In the genomic region with DNA sequence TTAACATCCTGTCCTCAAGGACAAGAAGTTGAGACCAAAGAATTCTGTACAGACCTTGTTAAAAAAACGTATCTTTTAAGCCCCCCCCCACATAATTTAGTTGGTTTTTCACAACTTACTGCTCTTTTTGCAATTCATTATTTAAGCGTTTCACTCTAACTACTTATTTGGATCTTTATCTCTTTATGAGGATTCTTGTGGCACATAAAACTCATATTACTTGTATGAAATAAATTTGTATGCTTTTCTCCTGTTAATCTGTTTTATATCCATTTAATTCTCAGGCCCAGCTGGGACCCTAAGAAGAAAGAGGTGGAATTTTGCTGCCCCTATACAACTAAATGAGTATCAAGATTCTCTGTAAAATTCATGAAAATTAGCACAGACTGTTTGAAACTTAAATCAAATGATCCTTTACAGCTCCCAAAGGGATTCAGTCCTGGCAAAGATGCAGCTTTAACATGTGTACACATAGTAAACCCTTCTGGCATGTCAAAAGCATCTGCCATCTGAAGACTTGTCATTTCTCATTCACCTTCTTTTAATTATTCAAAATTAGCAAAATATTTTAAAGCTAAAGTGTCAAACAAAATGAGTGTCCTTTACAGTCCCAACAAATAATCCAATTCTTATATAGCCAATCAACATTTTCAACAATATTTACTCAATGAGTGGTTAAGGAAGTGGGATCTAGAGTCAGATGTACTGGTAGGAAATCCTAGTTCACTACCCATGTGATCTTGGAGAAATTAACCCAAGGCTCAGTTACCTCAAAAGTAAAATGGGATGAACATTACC, we compare ENCODE assay signal across 1 cellular context.
TF ChIP-seq lines count a peak whose summit lies in the region.

No MANE protein-coding gene starts in this region.

TF ChIP-seq in HEK293, 187 proteins besides CTCF, POLR2A, EP300 and RAD21:
- TF ChIP-seq, protein P1, sequence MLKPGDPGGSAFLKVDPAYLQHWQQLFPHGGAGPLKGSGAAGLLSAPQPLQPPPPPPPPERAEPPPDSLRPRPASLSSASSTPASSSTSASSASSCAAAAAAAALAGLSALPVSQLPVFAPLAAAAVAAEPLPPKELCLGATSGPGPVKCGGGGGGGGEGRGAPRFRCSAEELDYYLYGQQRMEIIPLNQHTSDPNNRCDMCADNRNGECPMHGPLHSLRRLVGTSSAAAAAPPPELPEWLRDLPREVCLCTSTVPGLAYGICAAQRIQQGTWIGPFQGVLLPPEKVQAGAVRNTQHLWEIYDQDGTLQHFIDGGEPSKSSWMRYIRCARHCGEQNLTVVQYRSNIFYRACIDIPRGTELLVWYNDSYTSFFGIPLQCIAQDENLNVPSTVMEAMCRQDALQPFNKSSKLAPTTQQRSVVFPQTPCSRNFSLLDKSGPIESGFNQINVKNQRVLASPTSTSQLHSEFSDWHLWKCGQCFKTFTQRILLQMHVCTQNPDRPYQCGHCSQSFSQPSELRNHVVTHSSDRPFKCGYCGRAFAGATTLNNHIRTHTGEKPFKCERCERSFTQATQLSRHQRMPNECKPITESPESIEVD (tag by site-specific recombination; IDR thresholded peaks at IDR 0.05), result peak; percentile 69
- TF ChIP-seq, protein P2, sequence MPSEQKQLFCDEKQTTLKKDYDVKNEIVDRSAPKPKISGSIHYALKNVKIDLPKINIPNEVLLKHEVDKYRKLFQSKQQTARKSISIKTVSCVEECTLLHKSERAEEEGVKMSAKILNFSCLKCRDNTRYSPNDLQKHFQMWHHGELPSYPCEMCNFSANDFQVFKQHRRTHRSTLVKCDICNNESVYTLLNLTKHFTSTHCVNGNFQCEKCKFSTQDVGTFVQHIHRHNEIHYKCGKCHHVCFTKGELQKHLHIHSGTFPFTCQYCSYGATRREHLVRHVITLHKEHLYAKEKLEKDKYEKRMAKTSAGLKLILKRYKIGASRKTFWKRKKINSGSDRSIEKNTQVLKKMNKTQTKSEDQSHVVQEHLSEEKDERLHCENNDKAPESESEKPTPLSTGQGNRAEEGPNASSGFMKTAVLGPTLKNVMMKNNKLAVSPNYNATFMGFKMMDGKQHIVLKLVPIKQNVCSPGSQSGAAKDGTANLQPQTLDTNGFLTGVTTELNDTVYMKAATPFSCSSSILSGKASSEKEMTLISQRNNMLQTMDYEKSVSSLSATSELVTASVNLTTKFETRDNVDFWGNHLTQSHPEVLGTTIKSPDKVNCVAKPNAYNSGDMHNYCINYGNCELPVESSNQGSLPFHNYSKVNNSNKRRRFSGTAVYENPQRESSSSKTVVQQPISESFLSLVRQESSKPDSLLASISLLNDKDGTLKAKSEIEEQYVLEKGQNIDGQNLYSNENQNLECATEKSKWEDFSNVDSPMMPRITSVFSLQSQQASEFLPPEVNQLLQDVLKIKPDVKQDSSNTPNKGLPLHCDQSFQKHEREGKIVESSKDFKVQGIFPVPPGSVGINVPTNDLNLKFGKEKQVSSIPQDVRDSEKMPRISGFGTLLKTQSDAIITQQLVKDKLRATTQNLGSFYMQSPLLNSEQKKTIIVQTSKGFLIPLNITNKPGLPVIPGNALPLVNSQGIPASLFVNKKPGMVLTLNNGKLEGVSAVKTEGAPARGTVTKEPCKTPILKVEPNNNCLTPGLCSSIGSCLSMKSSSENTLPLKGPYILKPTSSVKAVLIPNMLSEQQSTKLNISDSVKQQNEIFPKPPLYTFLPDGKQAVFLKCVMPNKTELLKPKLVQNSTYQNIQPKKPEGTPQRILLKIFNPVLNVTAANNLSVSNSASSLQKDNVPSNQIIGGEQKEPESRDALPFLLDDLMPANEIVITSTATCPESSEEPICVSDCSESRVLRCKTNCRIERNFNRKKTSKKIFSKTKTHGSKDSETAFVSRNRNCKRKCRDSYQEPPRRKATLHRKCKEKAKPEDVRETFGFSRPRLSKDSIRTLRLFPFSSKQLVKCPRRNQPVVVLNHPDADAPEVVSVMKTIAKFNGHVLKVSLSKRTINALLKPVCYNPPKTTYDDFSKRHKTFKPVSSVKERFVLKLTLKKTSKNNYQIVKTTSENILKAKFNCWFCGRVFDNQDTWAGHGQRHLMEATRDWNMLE (tag by site-specific recombination; conservative IDR thresholded peaks at IDR 0.05; ENCODE audit: low read depth), result no peak
- TF ChIP-seq, protein P3, sequence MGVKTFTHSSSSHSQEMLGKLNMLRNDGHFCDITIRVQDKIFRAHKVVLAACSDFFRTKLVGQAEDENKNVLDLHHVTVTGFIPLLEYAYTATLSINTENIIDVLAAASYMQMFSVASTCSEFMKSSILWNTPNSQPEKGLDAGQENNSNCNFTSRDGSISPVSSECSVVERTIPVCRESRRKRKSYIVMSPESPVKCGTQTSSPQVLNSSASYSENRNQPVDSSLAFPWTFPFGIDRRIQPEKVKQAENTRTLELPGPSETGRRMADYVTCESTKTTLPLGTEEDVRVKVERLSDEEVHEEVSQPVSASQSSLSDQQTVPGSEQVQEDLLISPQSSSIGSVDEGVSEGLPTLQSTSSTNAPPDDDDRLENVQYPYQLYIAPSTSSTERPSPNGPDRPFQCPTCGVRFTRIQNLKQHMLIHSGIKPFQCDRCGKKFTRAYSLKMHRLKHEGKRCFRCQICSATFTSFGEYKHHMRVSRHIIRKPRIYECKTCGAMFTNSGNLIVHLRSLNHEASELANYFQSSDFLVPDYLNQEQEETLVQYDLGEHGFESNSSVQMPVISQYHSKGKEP (tag by site-specific recombination; IDR thresholded peaks at IDR 0.05), result 0 out of 2 replicates have a peak, but pooled peaks have one; percentile 13
- peak; percentile 44 for TF ChIP-seq FEZF1 (tag by site-specific recombination; IDR thresholded peaks at IDR 0.05)
